ENCODE assay signal across 20 cellular contexts in genomic region chr21:37059181-37059580, GRCh38. TPM values are rescaled to one million over a fixed set of nuclear protein-coding genes. Genes with fewer than 3 reads are reported as not detected.
DNase-seq lines count a peak whose midpoint lies in the region; ATAC-seq, FAIRE-seq and TF ChIP-seq lines count a peak whose summit lies in the region.
"Had no signal": no experiment of that assay in that cellular context is flagged by ENCODE, and none has a peak within 500 bp of the region (broad histone marks: within the 10 kb centered on the region; RNA-seq: fewer than 3 reads in every experiment).

No MANE protein-coding gene starts in this region.

- peaks cover 25% of the 10 kb centered on the region for H3K4me1 Mint-ChIP-seq in endothelial cell (ENCODE audit: unreplicated experiment)
- H3K4me1 Mint-ChIP-seq in neural progenitor cell, result peaks cover 60% of the 10 kb centered on the region
- H3K4me1 Mint-ChIP-seq: CD4-positive, CD25-positive, alpha-beta regulatory T cell had no signal

- H3K4me3 ChIP-seq in A549 (no peak overlapping the region), neural progenitor cell (no peak overlapping the region)

- H3K27ac Mint-ChIP-seq in endothelial cell (ENCODE audit: unreplicated experiment) (no peak overlapping the region), neural progenitor cell (peak overlapping the region; percentile 72)
- H3K27ac Mint-ChIP-seq: CD4-positive, CD25-positive, alpha-beta regulatory T cell had no signal

- H3K9me3 ChIP-seq in A549, result no peaks in the 10 kb centered on the region
- no peaks in the 10 kb centered on the region for H3K9me3 ChIP-seq in neural progenitor cell (ENCODE audit: low read depth)

- no peak for TF ChIP-seq CTCF in A549 (IDR thresholded peaks at IDR 0.05)
- no peak for TF ChIP-seq CTCF in endothelial cell (IDR thresholded peaks at IDR 0.05; ENCODE audit: unreplicated experiment)
- TF ChIP-seq CTCF in neural progenitor cell (IDR thresholded peaks at IDR 0.05), result no peak

- peak overlapping the region; percentile 30 to 64; a peak in 4 of 6 replicates for H3K27ac ChIP-seq in A549
- no peak overlapping the region for H3K27ac ChIP-seq in neural progenitor cell
- H3K27ac ChIP-seq: 22Rv1, RWPE1 had no signal

- DNase-seq in A549 (ENCODE audit: low read depth in 1 of 2, low spot score in 1 of 2) (no peak), NCI-H69 (lab: John Stamatoyannopoulos, UW) (peak; percentile 42), endothelial cell (ENCODE audit: low spot score) (no peak), neural progenitor cell (ENCODE audit: low spot score) (no peak), foreskin melanocyte (no peak), iPS-NIHi11 (ENCODE audit: low spot score) (no peak), cerebellar nuclear complex (lab: John Stamatoyannopoulos, UW) (no peak), left cardiac atrium (no peak)
- DNase-seq: CD4-positive, CD25-positive, alpha-beta regulatory T cell; DMS 273 treated with DMSO at 0.1 percent for 48 hours; DND-41; NCI-H1105 treated with DMSO at 0.1 percent for 48 hours; NCI-H1694 treated with DMSO at 0.1 percent for 48 hours; NCI-H774; PC-3; SIG-M5 had no signal

- H2AFZ ChIP-seq in neural progenitor cell (replicated peaks), result no peak overlapping the region

- ATAC-seq in A549 (no peak), left cardiac atrium (no peak)
- ATAC-seq: PC-3 had no signal

- no peaks in the 10 kb centered on the region for H3K27me3 Mint-ChIP-seq in endothelial cell (ENCODE audit: unreplicated experiment)
- peaks cover 5% of the 10 kb centered on the region for H3K27me3 Mint-ChIP-seq in neural progenitor cell (ENCODE audit: insufficient read depth, low read depth)

- TF ChIP-seq RAD21 in A549 (conservative IDR thresholded peaks at IDR 0.05 in 1 of 2, IDR thresholded peaks at IDR 0.05 in 1 of 2), result no peak

- no peak for TF ChIP-seq POLR2A in A549 (IDR thresholded peaks at IDR 0.05; ENCODE audit: low read length)

- CTCF ChIA-PET in A549 (lab: Yijun Ruan, JAX), result interaction anchor here (0.6 to 1.5 kb wide), 4 partner anchors 20 to 922 kb away, joined by 3 to 4 read pairs (median 4); no protein-coding TSS in a partner anchor

- no peaks in the 10 kb centered on the region for H3K27me3 ChIP-seq in neural progenitor cell

- H3K79me2 ChIP-seq in neural progenitor cell (ENCODE audit: low read depth), result no peaks in the 10 kb centered on the region

- H3K4me1 ChIP-seq in A549, result peaks cover 22% of the 10 kb centered on the region
- peaks cover 54% of the 10 kb centered on the region for H3K4me1 ChIP-seq in neural progenitor cell

- WGBS in A549 (ENCODE audit: missing lambda C conversion rate), result 60% methylated on average over 5 of the region's 5 CpGs

- TF ChIP-seq EP300 in A549 (IDR thresholded peaks at IDR 0.05), result no peak

- intact Hi-C loops in left cardiac atrium (cut with DNase I), result no loop called here

- H3F3A ChIP-seq in neural progenitor cell (ENCODE audit: low read depth), result peaks cover 31% of the 10 kb centered on the region

- H3K9me3 Mint-ChIP-seq in endothelial cell (ENCODE audit: unreplicated experiment) (no peaks in the 10 kb centered on the region), neural progenitor cell (peaks cover 11% of the 10 kb centered on the region)

- FAIRE-seq in A549 (lab: Jason Lieb, UNC), result no peak
- FAIRE-seq: H54 had no signal

- H3K4me2 ChIP-seq in A549 (no peak overlapping the region), neural progenitor cell (no peak overlapping the region)

- H3K36me3 Mint-ChIP-seq in endothelial cell (ENCODE audit: low read depth, unreplicated experiment), result peaks cover 30% of the 10 kb centered on the region
- peaks cover 3% of the 10 kb centered on the region for H3K36me3 Mint-ChIP-seq in neural progenitor cell

- no peaks in the 10 kb centered on the region for H4K20me1 ChIP-seq in neural progenitor cell (ENCODE audit: low read depth)

- H3K36me3 ChIP-seq in neural progenitor cell, result no peaks in the 10 kb centered on the region

- POLR2A ChIA-PET in A549 (lab: Yijun Ruan, JAX), result no interaction called here

- no peak overlapping the region for H3K9ac ChIP-seq in neural progenitor cell

- H3K4me3 Mint-ChIP-seq in endothelial cell (ENCODE audit: unreplicated experiment) (peak overlapping the region; percentile 54), neural progenitor cell (no peak overlapping the region)
- H3K4me3 Mint-ChIP-seq: CD4-positive, CD25-positive, alpha-beta regulatory T cell had no signal

TF ChIP-seq in A549, 52 proteins besides CTCF, POLR2A, EP300 and RAD21 (continues in another document):
- TF ChIP-seq, protein P1, sequence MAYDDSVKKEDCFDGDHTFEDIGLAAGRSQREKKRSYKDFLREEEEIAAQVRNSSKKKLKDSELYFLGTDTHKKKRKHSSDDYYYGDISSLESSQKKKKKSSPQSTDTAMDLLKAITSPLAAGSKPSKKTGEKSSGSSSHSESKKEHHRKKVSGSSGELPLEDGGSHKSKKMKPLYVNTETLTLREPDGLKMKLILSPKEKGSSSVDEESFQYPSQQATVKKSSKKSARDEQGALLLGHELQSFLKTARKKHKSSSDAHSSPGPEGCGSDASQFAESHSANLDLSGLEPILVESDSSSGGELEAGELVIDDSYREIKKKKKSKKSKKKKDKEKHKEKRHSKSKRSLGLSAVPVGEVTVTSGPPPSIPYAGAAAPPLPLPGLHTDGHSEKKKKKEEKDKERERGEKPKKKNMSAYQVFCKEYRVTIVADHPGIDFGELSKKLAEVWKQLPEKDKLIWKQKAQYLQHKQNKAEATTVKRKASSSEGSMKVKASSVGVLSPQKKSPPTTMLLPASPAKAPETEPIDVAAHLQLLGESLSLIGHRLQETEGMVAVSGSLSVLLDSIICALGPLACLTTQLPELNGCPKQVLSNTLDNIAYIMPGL (CRISPR knock-in tag; IDR thresholded peaks at IDR 0.05; ENCODE audit: borderline replicate concordance), result no peak
- TF ChIP-seq NFE2L2 (conservative IDR thresholded peaks at IDR 0.05; ENCODE audit: low read length) (no peak), MAX (IDR thresholded peaks at IDR 0.05) (no peak), GATA3 (IDR thresholded peaks at IDR 0.05; ENCODE audit: borderline replicate concordance) (no peak), ZNF302 (CRISPR knock-in tag; IDR thresholded peaks at IDR 0.05) (no peak), USF2 (IDR thresholded peaks at IDR 0.05) (no peak), PHF8 (IDR thresholded peaks at IDR 0.05; ENCODE audit: borderline replicate concordance, low read depth) (no peak)
- TF ChIP-seq, protein P2, sequence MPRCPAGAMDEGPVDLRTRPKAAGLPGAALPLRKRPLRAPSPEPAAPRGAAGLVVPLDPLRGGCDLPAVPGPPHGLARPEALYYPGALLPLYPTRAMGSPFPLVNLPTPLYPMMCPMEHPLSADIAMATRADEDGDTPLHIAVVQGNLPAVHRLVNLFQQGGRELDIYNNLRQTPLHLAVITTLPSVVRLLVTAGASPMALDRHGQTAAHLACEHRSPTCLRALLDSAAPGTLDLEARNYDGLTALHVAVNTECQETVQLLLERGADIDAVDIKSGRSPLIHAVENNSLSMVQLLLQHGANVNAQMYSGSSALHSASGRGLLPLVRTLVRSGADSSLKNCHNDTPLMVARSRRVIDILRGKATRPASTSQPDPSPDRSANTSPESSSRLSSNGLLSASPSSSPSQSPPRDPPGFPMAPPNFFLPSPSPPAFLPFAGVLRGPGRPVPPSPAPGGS (IDR thresholded peaks at IDR 0.05), result no peak
- TF ChIP-seq, protein P3, sequence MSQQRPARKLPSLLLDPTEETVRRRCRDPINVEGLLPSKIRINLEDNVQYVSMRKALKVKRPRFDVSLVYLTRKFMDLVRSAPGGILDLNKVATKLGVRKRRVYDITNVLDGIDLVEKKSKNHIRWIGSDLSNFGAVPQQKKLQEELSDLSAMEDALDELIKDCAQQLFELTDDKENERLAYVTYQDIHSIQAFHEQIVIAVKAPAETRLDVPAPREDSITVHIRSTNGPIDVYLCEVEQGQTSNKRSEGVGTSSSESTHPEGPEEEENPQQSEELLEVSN (IDR thresholded peaks at IDR 0.05; ENCODE audit: borderline replicate concordance, low read depth), result no peak

RNA-seq across cellular contexts. Expression of gene PIGP, which starts 13.7 kb away (rescaled TPM):
- polyA plus RNA-seq in A549 (2011; rRNA removed) (44.0 and 49.5 TPM in 2 replicates), A549 (2017; fragmentation: RNase III; extraction: RNeasy Plus Mini Kit Qiagen cat#74134 plus additional on column Dnase treatment) (14.8 to 18.9 TPM (median 15.9 TPM) in 3 replicates)
- 13.7 and 14.9 TPM in 2 replicates for polyA plus RNA-seq in A549 (2012; cell fraction: cytosol; rRNA removed)
- 5.1 and 6.7 TPM in 2 replicates for polyA plus RNA-seq in A549 (2012; cell fraction: nucleus; rRNA removed)
- 4.5 and 5.8 TPM in 2 replicates for polyA minus RNA-seq in A549 (2011; rRNA and poly(A)+ RNA removed)
- total RNA-seq in endothelial cell (ENCODE audit: unreplicated experiment) (14.1 TPM), neural progenitor cell (ENCODE audit: low replicate concordance) (10.1 and 25.8 TPM in 2 replicates), left cardiac atrium (10 to 100 TPM; 32.1 to 33.2 TPM)

RNA-seq across cellular contexts. Expression of gene TTC3, which starts 13.9 kb away (rescaled TPM):
- 56.1 and 62.2 TPM in 2 replicates for polyA plus RNA-seq in A549 (2011; rRNA removed)
- 20.0 and 23.1 TPM in 2 replicates for polyA plus RNA-seq in A549 (2012; cell fraction: cytosol; rRNA removed)
- polyA plus RNA-seq in A549 (2012; cell fraction: nucleus; rRNA removed), result 28.9 and 32.4 TPM in 2 replicates
- 34.0 to 36.3 TPM (median 34.2 TPM) in 3 replicates for polyA plus RNA-seq in A549 (2017; fragmentation: RNase III; extraction: RNeasy Plus Mini Kit Qiagen cat#74134 plus additional on column Dnase treatment)
- polyA minus RNA-seq in A549 (2011; rRNA and poly(A)+ RNA removed), result 52.9 and 54.2 TPM in 2 replicates
- 190 TPM for total RNA-seq in endothelial cell (ENCODE audit: unreplicated experiment)
- total RNA-seq in neural progenitor cell (ENCODE audit: low replicate concordance), result 116 and 135 TPM in 2 replicates
- 10 to 100 TPM; 68.2 to 74.4 TPM for total RNA-seq in left cardiac atrium

RNA-seq across cellular contexts. Expression of gene RIPPLY3, which starts 52.7 kb away (rescaled TPM):
- polyA plus RNA-seq in A549 (2011; rRNA removed) (1.3 and 1.5 TPM in 2 replicates), A549 (2017; fragmentation: RNase III; extraction: RNeasy Plus Mini Kit Qiagen cat#74134 plus additional on column Dnase treatment) (0.46 to 0.65 TPM (median 0.63 TPM) in 3 replicates)
- 0.86 and 1.3 TPM in 2 replicates for polyA plus RNA-seq in A549 (2012; cell fraction: cytosol; rRNA removed)
- polyA plus RNA-seq in A549 (2012; cell fraction: nucleus; rRNA removed), result 0.66 and 1.1 TPM in 2 replicates
- polyA minus RNA-seq in A549 (2011; rRNA and poly(A)+ RNA removed), result 0.29 and 0.58 TPM in 2 replicates
- total RNA-seq in endothelial cell (ENCODE audit: unreplicated experiment) (86.4 TPM), neural progenitor cell (ENCODE audit: low replicate concordance) (2.8 and 4.3 TPM in 2 replicates), left cardiac atrium (not detected)
- total RNA-seq: CD4-positive, CD25-positive, alpha-beta regulatory T cell; G401 had no signal
- polyA plus RNA-seq: CD4-positive, CD25-positive, alpha-beta regulatory T cell had no signal

Comparison
In these comparisons a context has a peak if more than half of its experiments do, and no peak if none do; other contexts are left out.
1. RNA of gene RIPPLY3, which starts 52.7 kb away (total RNA-seq): 86.4 TPM in endothelial cell (single experiment); 2.8 to 4.3 TPM in neural progenitor cell and not detected in left cardiac atrium; every median in the first group is over 10 times any median in the second.